Comparison of ENCODE assay signal across 1 cellular context in genomic region chr1:35809156-35810095, GRCh38.
TF ChIP-seq lines count a peak whose summit lies in the region.

No MANE protein-coding gene starts in this region.

TF ChIP-seq in K562, 482 proteins besides CTCF, POLR2A, EP300 and RAD21 (continued from another document):
- TF ChIP-seq E4F1 (CRISPR knock-in tag; IDR thresholded peaks at IDR 0.05; ENCODE audit: borderline replicate concordance) (0 out of 2 replicates have a peak, but pooled peaks have one; percentile 32), ZNF23 (CRISPR knock-in tag; IDR thresholded peaks at IDR 0.05) (no peak), ELF1 (tag; IDR thresholded peaks at IDR 0.05) (0 out of 2 replicates have a peak, but pooled peaks have one; percentile 8), ZNF431 (CRISPR knock-in tag; IDR thresholded peaks at IDR 0.05) (0 out of 2 replicates have a peak, but pooled peaks have one; percentile 55), POLR2B (IDR thresholded peaks at IDR 0.05; ENCODE audit: low read depth, partially characterized antibody) (no peak), FOXA3 (CRISPR knock-in tag; conservative IDR thresholded peaks at IDR 0.05 in 1 of 2, IDR thresholded peaks at IDR 0.05 in 1 of 2) (peak; percentile 67 to 85), ZNF146 (CRISPR knock-in tag; IDR thresholded peaks at IDR 0.05; ENCODE audit: unreplicated experiment) (no peak), ZNF263 (CRISPR knock-in tag; IDR thresholded peaks at IDR 0.05; ENCODE audit: borderline replicate concordance) (peak; percentile 46; the same call in 1 of the 2 replicates), NEUROD1 (IDR thresholded peaks at IDR 0.05; ENCODE audit: borderline replicate concordance, low read depth, low read length, partially characterized antibody) (no peak)
- TF ChIP-seq, protein P1, sequence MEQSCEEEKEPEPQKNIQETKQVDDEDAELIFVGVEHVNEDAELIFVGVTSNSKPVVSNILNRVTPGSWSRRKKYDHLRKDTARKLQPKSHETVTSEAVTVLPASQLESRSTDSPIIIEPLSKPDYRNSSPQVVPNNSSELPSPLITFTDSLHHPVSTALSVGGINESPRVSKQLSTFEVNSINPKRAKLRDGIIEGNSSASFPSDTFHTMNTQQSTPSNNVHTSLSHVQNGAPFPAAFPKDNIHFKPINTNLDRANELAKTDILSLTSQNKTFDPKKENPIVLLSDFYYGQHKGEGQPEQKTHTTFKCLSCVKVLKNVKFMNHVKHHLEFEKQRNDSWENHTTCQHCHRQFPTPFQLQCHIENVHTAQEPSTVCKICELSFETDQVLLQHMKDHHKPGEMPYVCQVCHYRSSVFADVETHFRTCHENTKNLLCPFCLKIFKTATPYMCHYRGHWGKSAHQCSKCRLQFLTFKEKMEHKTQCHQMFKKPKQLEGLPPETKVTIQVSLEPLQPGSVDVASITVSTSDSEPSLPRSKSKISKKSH (CRISPR knock-in tag; IDR thresholded peaks at IDR 0.05): no peak
- TF ChIP-seq, protein P2, sequence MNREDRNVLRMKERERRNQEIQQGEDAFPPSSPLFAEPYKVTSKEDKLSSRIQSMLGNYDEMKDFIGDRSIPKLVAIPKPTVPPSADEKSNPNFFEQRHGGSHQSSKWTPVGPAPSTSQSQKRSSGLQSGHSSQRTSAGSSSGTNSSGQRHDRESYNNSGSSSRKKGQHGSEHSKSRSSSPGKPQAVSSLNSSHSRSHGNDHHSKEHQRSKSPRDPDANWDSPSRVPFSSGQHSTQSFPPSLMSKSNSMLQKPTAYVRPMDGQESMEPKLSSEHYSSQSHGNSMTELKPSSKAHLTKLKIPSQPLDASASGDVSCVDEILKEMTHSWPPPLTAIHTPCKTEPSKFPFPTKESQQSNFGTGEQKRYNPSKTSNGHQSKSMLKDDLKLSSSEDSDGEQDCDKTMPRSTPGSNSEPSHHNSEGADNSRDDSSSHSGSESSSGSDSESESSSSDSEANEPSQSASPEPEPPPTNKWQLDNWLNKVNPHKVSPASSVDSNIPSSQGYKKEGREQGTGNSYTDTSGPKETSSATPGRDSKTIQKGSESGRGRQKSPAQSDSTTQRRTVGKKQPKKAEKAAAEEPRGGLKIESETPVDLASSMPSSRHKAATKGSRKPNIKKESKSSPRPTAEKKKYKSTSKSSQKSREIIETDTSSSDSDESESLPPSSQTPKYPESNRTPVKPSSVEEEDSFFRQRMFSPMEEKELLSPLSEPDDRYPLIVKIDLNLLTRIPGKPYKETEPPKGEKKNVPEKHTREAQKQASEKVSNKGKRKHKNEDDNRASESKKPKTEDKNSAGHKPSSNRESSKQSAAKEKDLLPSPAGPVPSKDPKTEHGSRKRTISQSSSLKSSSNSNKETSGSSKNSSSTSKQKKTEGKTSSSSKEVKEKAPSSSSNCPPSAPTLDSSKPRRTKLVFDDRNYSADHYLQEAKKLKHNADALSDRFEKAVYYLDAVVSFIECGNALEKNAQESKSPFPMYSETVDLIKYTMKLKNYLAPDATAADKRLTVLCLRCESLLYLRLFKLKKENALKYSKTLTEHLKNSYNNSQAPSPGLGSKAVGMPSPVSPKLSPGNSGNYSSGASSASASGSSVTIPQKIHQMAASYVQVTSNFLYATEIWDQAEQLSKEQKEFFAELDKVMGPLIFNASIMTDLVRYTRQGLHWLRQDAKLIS (CRISPR knock-in tag; IDR thresholded peaks at IDR 0.05): 0 out of 2 replicates have a peak, but pooled peaks have one; percentile 3
